25 cellular contexts compared by ENCODE assay signal in the genomic region with DNA sequence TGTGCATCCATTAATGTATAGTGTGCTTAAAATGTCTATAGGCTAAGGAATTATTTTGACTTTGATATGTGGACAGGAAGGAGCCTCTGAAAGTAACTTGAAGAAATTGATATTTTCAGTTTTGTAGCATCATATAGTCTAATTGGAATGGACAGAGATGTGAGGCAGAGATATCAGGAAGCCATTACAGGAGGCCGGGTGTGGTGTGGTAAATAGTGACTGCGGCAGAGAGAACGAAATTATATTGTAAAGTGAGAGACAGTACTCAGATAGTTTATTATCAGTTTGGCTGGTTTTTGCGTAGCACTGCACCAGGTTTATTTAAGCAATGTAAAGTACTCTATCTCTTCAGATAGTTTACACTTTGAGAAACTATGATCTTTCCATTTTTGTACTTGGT.
"Had no signal": no experiment of that assay in that cellular context is flagged by ENCODE, and none has a peak within 500 bp of the region (broad histone marks: within the 10 kb centered on the region; RNA-seq: fewer than 3 reads in every experiment).

No MANE protein-coding gene starts in this region.

- H3K9me3 ChIP-seq: MG63, SJSA1 had no signal

- H3K27me3 ChIP-seq: MG63, SJSA1 had no signal

- H3K27me3 Mint-ChIP-seq: IgD-negative memory B cell had no signal

- ATAC-seq: K562 had no signal

- H3K4me3 ChIP-seq: K562, MG63, SJSA1, SK-N-MC had no signal

- H3K9ac ChIP-seq: KMS-11 had no signal

- H3K27ac ChIP-seq: HL-60, KMS-11, SJSA1, SK-N-MC had no signal

- DNase-seq: Kasumi-1, MG63, NCI-H1092, NCI-H1105 treated with DMSO at 0.1 percent for 48 hours, NCI-H1417 treated with DMSO at 0.1 percent for 48 hours, NCI-H146, NCI-H1694 treated with DMSO at 0.1 percent for 48 hours, NCI-H2029, NCI-H2081 treated with DMSO at 0.1 percent for 48 hours, NCI-H2171, NCI-H226, NCI-H446, NCI-H510A, NCI-H524 treated with DMSO at 0.1 percent for 48 hours, NCI-H69, NCI-H774, Right ventricle myocardium superior, RPMI8226, SIG-M5 had no signal

- H3K36me3 ChIP-seq: MG63 had no signal

- H3K4me3 Mint-ChIP-seq: IgD-negative memory B cell had no signal

- H3K4me1 ChIP-seq: SJSA1 had no signal
